1 cellular context compared by ENCODE assay signal in the genomic region with DNA sequence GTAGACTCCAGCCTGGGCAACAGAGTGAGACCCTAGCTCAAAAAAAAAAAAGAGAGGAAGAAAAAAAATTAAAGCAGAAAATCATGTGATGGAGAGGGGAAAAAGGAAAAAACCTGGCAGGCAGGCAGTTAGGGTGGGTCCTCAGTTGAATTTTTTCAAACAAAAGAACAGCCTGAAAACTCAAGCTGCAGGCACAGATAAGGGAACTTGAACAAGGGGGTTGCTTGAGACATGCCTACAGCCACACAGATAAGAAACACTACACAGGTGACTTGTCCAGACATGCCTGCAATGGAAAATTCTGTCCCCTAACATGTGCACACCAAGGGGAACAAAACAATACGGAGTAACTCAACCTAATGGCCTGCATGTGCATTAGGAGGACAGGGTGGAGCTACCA.
A peak's percentile ranks its signal among the peaks of the same experiment; 100 is the strongest.
TF ChIP-seq lines count a peak whose summit lies in the region.

No MANE protein-coding gene starts in this region.

TF ChIP-seq in K562, 482 proteins besides CTCF, POLR2A, EP300 and RAD21 (continued from another document and continues in another):
- TF ChIP-seq, protein P1, sequence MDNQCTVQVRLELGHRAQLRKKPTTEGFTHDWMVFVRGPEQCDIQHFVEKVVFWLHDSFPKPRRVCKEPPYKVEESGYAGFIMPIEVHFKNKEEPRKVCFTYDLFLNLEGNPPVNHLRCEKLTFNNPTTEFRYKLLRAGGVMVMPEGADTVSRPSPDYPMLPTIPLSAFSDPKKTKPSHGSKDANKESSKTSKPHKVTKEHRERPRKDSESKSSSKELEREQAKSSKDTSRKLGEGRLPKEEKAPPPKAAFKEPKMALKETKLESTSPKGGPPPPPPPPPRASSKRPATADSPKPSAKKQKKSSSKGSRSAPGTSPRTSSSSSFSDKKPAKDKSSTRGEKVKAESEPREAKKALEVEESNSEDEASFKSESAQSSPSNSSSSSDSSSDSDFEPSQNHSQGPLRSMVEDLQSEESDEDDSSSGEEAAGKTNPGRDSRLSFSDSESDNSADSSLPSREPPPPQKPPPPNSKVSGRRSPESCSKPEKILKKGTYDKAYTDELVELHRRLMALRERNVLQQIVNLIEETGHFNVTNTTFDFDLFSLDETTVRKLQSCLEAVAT (IDR thresholded peaks at IDR 0.05): peak in 1 of 2 experiments; percentile 62; a peak in 1 of 4 replicates
- TF ChIP-seq EHMT2 (IDR thresholded peaks at IDR 0.05): peak; percentile 71
- TF ChIP-seq EP400 (IDR thresholded peaks at IDR 0.05): no peak
- TF ChIP-seq, protein P2, sequence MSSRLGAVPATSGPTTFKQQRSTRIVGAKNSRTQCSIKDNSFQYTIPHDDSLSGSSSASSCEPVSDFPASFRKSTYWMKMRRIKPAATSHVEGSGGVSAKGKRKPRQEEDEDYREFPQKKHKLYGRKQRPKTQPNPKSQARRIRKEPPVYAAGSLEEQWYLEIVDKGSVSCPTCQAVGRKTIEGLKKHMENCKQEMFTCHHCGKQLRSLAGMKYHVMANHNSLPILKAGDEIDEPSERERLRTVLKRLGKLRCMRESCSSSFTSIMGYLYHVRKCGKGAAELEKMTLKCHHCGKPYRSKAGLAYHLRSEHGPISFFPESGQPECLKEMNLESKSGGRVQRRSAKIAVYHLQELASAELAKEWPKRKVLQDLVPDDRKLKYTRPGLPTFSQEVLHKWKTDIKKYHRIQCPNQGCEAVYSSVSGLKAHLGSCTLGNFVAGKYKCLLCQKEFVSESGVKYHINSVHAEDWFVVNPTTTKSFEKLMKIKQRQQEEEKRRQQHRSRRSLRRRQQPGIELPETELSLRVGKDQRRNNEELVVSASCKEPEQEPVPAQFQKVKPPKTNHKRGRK (tag; IDR thresholded peaks at IDR 0.05): no peak
- no peak for TF ChIP-seq SAFB (IDR thresholded peaks at IDR 0.05; ENCODE audit: borderline replicate concordance, low read depth, low read length)
- peak; percentile 89 for TF ChIP-seq ZNF384 (IDR thresholded peaks at IDR 0.05; ENCODE audit: low read depth, low read length)
- no peak for TF ChIP-seq PTTG1 (tag; IDR thresholded peaks at IDR 0.05; ENCODE audit: low read depth)
- no peak for TF ChIP-seq KLF6 (CRISPR knock-in tag; IDR thresholded peaks at IDR 0.05; ENCODE audit: borderline replicate concordance)
- TF ChIP-seq PHB2 (IDR thresholded peaks at IDR 0.05; ENCODE audit: low read depth): peak; percentile 55; the same call in 1 of the 2 replicates
- TF ChIP-seq, protein P3, sequence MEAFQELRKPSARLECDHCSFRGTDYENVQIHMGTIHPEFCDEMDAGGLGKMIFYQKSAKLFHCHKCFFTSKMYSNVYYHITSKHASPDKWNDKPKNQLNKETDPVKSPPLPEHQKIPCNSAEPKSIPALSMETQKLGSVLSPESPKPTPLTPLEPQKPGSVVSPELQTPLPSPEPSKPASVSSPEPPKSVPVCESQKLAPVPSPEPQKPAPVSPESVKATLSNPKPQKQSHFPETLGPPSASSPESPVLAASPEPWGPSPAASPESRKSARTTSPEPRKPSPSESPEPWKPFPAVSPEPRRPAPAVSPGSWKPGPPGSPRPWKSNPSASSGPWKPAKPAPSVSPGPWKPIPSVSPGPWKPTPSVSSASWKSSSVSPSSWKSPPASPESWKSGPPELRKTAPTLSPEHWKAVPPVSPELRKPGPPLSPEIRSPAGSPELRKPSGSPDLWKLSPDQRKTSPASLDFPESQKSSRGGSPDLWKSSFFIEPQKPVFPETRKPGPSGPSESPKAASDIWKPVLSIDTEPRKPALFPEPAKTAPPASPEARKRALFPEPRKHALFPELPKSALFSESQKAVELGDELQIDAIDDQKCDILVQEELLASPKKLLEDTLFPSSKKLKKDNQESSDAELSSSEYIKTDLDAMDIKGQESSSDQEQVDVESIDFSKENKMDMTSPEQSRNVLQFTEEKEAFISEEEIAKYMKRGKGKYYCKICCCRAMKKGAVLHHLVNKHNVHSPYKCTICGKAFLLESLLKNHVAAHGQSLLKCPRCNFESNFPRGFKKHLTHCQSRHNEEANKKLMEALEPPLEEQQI (IDR thresholded peaks at IDR 0.05): peak; percentile 93
- TF ChIP-seq ZNF3 (CRISPR knock-in tag; IDR thresholded peaks at IDR 0.05): no peak
- TF ChIP-seq ILF3 (IDR thresholded peaks at IDR 0.05; ENCODE audit: borderline replicate concordance): no peak
- no peak for TF ChIP-seq ZNF324 (CRISPR knock-in tag; IDR thresholded peaks at IDR 0.05)
- TF ChIP-seq KAT2B (IDR thresholded peaks at IDR 0.05; ENCODE audit: low read depth, low read length): no peak
- peak; percentile 56; the same call in 1 of the 2 replicates for TF ChIP-seq MYBL2 (IDR thresholded peaks at IDR 0.05; ENCODE audit: low read depth)
- no peak for TF ChIP-seq MYBL2 (CRISPR knock-in tag; IDR thresholded peaks at IDR 0.05; ENCODE audit: borderline replicate concordance)
- TF ChIP-seq BCL6 (CRISPR knock-in tag; IDR thresholded peaks at IDR 0.05): no peak
- peak; percentile 66; the same call in 1 of the 2 replicates for TF ChIP-seq SMARCA4 (IDR thresholded peaks at IDR 0.05)
- peak; percentile 89 for TF ChIP-seq ZEB2 (IDR thresholded peaks at IDR 0.05)
- TF ChIP-seq CBX2 (IDR thresholded peaks at IDR 0.05; ENCODE audit: insufficient read depth, low read length, poor library complexity, severe bottlenecking): no peak
- TF ChIP-seq ZNF77 (CRISPR knock-in tag; IDR thresholded peaks at IDR 0.05): no peak
- TF ChIP-seq TCF3 (CRISPR knock-in tag; IDR thresholded peaks at IDR 0.05): peak; percentile 89
- TF ChIP-seq NCOR1 (IDR thresholded peaks at IDR 0.05): peak; percentile 83
- no peak for TF ChIP-seq ZNF217 (CRISPR knock-in tag; IDR thresholded peaks at IDR 0.05)
- no peak for TF ChIP-seq ATF7 (IDR thresholded peaks at IDR 0.05)
- TF ChIP-seq, protein P4, sequence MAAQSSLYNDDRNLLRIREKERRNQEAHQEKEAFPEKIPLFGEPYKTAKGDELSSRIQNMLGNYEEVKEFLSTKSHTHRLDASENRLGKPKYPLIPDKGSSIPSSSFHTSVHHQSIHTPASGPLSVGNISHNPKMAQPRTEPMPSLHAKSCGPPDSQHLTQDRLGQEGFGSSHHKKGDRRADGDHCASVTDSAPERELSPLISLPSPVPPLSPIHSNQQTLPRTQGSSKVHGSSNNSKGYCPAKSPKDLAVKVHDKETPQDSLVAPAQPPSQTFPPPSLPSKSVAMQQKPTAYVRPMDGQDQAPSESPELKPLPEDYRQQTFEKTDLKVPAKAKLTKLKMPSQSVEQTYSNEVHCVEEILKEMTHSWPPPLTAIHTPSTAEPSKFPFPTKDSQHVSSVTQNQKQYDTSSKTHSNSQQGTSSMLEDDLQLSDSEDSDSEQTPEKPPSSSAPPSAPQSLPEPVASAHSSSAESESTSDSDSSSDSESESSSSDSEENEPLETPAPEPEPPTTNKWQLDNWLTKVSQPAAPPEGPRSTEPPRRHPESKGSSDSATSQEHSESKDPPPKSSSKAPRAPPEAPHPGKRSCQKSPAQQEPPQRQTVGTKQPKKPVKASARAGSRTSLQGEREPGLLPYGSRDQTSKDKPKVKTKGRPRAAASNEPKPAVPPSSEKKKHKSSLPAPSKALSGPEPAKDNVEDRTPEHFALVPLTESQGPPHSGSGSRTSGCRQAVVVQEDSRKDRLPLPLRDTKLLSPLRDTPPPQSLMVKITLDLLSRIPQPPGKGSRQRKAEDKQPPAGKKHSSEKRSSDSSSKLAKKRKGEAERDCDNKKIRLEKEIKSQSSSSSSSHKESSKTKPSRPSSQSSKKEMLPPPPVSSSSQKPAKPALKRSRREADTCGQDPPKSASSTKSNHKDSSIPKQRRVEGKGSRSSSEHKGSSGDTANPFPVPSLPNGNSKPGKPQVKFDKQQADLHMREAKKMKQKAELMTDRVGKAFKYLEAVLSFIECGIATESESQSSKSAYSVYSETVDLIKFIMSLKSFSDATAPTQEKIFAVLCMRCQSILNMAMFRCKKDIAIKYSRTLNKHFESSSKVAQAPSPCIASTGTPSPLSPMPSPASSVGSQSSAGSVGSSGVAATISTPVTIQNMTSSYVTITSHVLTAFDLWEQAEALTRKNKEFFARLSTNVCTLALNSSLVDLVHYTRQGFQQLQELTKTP (IDR thresholded peaks at IDR 0.05; ENCODE audit: low read depth in 1 of 2, partially characterized antibody in 2 of 2): peak; percentile 36 to 74
- TF ChIP-seq TCF7L2 (IDR thresholded peaks at IDR 0.05; ENCODE audit: low read depth, low read length): no peak
- TF ChIP-seq TRIM24 (IDR thresholded peaks at IDR 0.05): peak; percentile 97 to 98
- TF ChIP-seq, protein P5, sequence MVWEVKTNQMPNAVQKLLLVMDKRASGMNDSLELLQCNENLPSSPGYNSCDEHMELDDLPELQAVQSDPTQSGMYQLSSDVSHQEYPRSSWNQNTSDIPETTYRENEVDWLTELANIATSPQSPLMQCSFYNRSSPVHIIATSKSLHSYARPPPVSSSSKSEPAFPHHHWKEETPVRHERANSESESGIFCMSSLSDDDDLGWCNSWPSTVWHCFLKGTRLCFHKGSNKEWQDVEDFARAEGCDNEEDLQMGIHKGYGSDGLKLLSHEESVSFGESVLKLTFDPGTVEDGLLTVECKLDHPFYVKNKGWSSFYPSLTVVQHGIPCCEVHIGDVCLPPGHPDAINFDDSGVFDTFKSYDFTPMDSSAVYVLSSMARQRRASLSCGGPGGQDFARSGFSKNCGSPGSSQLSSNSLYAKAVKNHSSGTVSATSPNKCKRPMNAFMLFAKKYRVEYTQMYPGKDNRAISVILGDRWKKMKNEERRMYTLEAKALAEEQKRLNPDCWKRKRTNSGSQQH (CRISPR knock-in tag; IDR thresholded peaks at IDR 0.05): no peak
- TF ChIP-seq, protein P6, sequence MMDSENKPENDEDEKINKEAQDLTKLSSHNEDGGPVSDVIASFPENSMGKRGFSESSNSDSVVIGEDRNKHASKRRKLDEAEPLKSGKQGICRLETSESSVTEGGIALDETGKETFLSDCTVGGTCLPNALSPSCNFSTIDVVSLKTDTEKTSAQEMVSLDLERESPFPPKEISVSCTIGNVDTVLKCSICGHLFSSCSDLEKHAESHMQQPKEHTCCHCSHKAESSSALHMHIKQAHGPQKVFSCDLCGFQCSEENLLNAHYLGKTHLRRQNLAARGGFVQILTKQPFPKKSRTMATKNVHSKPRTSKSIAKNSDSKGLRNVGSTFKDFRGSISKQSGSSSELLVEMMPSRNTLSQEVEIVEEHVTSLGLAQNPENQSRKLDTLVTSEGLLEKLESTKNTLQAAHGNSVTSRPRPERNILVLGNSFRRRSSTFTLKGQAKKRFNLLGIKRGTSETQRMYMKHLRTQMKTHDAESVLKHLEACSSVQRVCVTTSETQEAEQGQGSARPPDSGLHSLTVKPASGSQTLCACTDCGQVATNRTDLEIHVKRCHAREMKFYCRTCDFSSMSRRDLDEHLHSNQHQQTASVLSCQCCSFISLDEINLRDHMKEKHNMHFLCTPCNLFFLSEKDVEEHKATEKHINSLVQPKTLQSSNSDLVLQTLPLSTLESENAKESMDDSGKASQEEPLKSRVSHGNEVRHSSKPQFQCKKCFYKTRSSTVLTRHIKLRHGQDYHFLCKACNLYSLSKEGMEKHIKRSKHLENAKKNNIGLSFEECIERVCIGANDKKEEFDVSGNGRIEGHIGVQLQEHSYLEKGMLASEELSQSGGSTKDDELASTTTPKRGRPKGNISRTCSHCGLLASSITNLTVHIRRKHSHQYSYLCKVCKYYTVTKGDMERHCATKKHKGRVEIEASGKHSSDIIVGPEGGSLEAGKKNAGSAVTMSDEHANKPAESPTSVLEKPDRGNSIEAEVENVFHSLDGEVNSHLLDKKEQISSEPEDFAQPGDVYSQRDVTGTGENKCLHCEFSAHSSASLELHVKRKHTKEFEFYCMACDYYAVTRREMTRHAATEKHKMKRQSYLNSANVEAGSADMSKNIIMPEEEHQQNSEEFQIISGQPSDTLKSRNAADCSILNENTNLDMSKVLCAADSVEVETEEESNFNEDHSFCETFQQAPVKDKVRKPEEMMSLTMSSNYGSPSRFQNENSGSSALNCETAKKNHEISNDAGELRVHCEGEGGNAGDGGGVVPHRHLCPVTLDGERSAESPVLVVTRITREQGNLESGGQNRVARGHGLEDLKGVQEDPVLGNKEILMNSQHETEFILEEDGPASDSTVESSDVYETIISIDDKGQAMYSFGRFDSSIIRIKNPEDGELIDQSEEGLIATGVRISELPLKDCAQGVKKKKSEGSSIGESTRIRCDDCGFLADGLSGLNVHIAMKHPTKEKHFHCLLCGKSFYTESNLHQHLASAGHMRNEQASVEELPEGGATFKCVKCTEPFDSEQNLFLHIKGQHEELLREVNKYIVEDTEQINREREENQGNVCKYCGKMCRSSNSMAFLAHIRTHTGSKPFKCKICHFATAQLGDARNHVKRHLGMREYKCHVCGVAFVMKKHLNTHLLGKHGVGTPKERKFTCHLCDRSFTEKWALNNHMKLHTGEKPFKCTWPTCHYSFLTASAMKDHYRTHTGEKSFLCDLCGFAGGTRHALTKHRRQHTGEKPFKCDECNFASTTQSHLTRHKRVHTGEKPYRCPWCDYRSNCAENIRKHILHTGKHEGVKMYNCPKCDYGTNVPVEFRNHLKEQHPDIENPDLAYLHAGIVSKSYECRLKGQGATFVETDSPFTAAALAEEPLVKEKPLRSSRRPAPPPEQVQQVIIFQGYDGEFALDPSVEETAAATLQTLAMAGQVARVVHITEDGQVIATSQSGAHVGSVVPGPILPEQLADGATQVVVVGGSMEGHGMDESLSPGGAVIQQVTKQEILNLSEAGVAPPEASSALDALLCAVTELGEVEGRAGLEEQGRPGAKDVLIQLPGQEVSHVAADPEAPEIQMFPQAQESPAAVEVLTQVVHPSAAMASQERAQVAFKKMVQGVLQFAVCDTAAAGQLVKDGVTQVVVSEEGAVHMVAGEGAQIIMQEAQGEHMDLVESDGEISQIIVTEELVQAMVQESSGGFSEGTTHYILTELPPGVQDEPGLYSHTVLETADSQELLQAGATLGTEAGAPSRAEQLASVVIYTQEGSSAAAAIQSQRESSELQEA (IDR thresholded peaks at IDR 0.05; ENCODE audit: low read depth): no peak
- TF ChIP-seq, protein P7, sequence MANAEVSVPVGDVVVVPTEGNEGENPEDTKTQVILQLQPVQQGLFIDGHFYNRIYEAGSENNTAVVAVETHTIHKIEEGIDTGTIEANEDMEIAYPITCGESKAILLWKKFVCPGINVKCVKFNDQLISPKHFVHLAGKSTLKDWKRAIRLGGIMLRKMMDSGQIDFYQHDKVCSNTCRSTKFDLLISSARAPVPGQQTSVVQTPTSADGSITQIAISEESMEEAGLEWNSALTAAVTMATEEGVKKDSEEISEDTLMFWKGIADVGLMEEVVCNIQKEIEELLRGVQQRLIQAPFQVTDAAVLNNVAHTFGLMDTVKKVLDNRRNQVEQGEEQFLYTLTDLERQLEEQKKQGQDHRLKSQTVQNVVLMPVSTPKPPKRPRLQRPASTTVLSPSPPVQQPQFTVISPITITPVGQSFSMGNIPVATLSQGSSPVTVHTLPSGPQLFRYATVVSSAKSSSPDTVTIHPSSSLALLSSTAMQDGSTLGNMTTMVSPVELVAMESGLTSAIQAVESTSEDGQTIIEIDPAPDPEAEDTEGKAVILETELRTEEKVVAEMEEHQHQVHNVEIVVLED (CRISPR knock-in tag; IDR thresholded peaks at IDR 0.05): no peak
- TF ChIP-seq, protein P8, sequence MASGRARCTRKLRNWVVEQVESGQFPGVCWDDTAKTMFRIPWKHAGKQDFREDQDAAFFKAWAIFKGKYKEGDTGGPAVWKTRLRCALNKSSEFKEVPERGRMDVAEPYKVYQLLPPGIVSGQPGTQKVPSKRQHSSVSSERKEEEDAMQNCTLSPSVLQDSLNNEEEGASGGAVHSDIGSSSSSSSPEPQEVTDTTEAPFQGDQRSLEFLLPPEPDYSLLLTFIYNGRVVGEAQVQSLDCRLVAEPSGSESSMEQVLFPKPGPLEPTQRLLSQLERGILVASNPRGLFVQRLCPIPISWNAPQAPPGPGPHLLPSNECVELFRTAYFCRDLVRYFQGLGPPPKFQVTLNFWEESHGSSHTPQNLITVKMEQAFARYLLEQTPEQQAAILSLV (tag; IDR thresholded peaks at IDR 0.05): peak; percentile 54; the same call in 1 of the 2 replicates
- peak; percentile 89 for TF ChIP-seq ARID1B (IDR thresholded peaks at IDR 0.05)
- TF ChIP-seq SOX6 (IDR thresholded peaks at IDR 0.05): peak; percentile 97
- 0 out of 4 replicates have a peak, but pooled peaks of 1 of the 2 experiments have one; percentile 28 for TF ChIP-seq HDAC1 (IDR thresholded peaks at IDR 0.05)
